6 cellular contexts compared by ENCODE assay signal in the genomic region with DNA sequence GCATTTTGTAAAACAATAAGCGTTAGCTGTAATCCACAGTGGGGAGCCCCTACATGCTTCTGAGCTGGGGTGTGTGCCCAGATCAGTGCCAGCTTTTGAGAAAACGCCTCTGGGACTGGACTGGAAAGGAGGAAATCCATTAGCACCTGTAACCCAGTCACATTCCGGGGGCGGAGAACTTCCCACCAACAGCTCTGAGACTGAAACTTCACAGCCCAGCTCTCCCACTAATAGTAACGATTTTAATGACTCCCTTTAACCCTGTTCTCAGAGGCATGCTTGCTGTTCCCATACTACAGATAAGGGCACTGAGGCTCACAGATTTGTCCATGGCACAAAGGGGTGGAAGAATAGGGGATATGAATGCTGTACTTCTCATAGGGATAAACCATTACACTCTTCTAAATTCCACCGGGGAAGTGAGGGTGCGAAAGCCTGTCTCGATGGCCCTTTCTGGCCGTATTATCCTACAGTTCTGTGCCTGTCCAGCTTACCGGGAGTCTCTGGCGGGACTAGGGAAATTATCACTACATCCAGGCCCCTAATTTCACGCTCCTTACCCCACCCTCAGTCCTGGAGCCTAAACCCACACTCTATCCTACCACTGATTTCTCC. TPM values are rescaled to one million over a fixed set of nuclear protein-coding genes. Genes with fewer than 3 reads are reported as not detected.
DNase-seq lines count a peak whose midpoint lies in the region; ATAC-seq lines count a peak whose summit lies in the region.

No MANE protein-coding gene starts in this region.

- peak overlapping the region; percentile 97 for H3K4me3 Mint-ChIP-seq in dendritic cell treated with granulocyte-macrophage colony-stimulating factor and Interleukin-4, amounts not matched to agents 40 ng/mL and 50 ng/mL, for 4 days

- H3K27me3 Mint-ChIP-seq in dendritic cell treated with granulocyte-macrophage colony-stimulating factor and Interleukin-4, amounts not matched to agents 40 ng/mL and 50 ng/mL, for 4 days: no peaks in the 10 kb centered on the region

- no peak overlapping the region for H2AFZ ChIP-seq in trophoblast cell (ENCODE audit: insufficient read depth, low read length, poor library complexity)

- no peaks in the 10 kb centered on the region for H3K27me3 ChIP-seq in trophoblast cell (ENCODE audit: insufficient read depth, low read length)

- peak overlapping the region; percentile 21 for H4K12ac ChIP-seq in trophoblast cell (ENCODE audit: low read depth, low read length)

- peak overlapping the region; percentile 91 for H3K27ac Mint-ChIP-seq in dendritic cell treated with granulocyte-macrophage colony-stimulating factor and Interleukin-4, amounts not matched to agents 40 ng/mL and 50 ng/mL, for 4 days

- peak overlapping the region; percentile 83 for H3K14ac ChIP-seq in trophoblast cell (ENCODE audit: low read length)

- H2BK120ac ChIP-seq in trophoblast cell (ENCODE audit: insufficient read depth, low read length, poor library complexity): peak overlapping the region; percentile 56

- peak overlapping the region; percentile 50 for H2BK5ac ChIP-seq in trophoblast cell (ENCODE audit: low read depth, low read length, poor library complexity)

- peak overlapping the region; percentile 82 for H3K4me3 ChIP-seq in trophoblast cell (ENCODE audit: low read depth, low read length)

- ATAC-seq in GM21786 (IDR thresholded peaks at IDR 0.05; ENCODE audit: unreplicated experiment) (no peak), GM18858 (IDR thresholded peaks at IDR 0.05; ENCODE audit: unreplicated experiment) (no peak)

- peak overlapping the region; percentile 85 for H3K9ac ChIP-seq in trophoblast cell (ENCODE audit: low read length)

- H2AK5ac ChIP-seq in trophoblast cell (ENCODE audit: low read length): peak overlapping the region; percentile 61

- peak overlapping the region; percentile 94 for H3K18ac ChIP-seq in trophoblast cell (ENCODE audit: low read length)

- H3K9me3 ChIP-seq in trophoblast cell (ENCODE audit: insufficient read depth, low read depth, low read length): no peaks in the 10 kb centered on the region

- H3K4me1 ChIP-seq in trophoblast cell (ENCODE audit: control insufficient read depth in 1 of 2, insufficient read depth in 2 of 2, low read length in 2 of 2): peaks cover 0 to 2% of the 10 kb centered on the region in 2 experiments

- no peak overlapping the region for H3K27ac ChIP-seq in trophoblast cell (ENCODE audit: low read depth, low read length)

- peak overlapping the region; percentile 82 for H3K4ac ChIP-seq in trophoblast cell (ENCODE audit: low read depth, low read length)

- H2BK12ac ChIP-seq in trophoblast cell (ENCODE audit: low read length): peak overlapping the region; percentile 51

- H3K4me2 ChIP-seq in trophoblast cell (ENCODE audit: low read length): peak overlapping the region; percentile 81

- peak; percentile 11 for DNase-seq in NOMO-1 treated with DMSO at 0.1 percent for 48 hours (lab: John Stamatoyannopoulos, UW; ENCODE audit: unreplicated experiment)
- no peak for DNase-seq in NOMO-1 (lab: John Stamatoyannopoulos, UW; ENCODE audit: unreplicated experiment in 2 of 2)
- peak in 1 of 2 donors; percentile 49 for DNase-seq in trophoblast cell

- no CpG with 5 or more reads among the region's 12 CpGs for WGBS in trophoblast cell (ENCODE audit: extremely low coverage, insufficient coverage, insufficient read length)

- H3K79me1 ChIP-seq in trophoblast cell (ENCODE audit: low read length): peaks cover 7% of the 10 kb centered on the region

- H3K23ac ChIP-seq in trophoblast cell (ENCODE audit: low read length): no peak overlapping the region

- peaks cover 30% of the 10 kb centered on the region for H3K36me3 Mint-ChIP-seq in dendritic cell treated with granulocyte-macrophage colony-stimulating factor and Interleukin-4, amounts not matched to agents 40 ng/mL and 50 ng/mL, for 4 days (ENCODE audit: low read depth)

- H3K9me3 Mint-ChIP-seq in dendritic cell treated with granulocyte-macrophage colony-stimulating factor and Interleukin-4, amounts not matched to agents 40 ng/mL and 50 ng/mL, for 4 days: no peaks in the 10 kb centered on the region

- peak overlapping the region; percentile 69 for H4K91ac ChIP-seq in trophoblast cell (ENCODE audit: low read depth, low read length)

- peak overlapping the region; percentile 95 for H4K8ac ChIP-seq in trophoblast cell (ENCODE audit: low read depth, low read length)

- intact Hi-C loops in dendritic cell treated with granulocyte-macrophage colony-stimulating factor and Interleukin-4, amounts not matched to agents 40 ng/mL and 50 ng/mL, for 4 days (cut with micrococcal nuclease): loop anchor here (1.0 to 5.0 kb wide), 2 partner anchors 13 to 267 kb away; a partner anchor contains a TSS

- peaks cover 0 to 2% of the 10 kb centered on the region in 2 experiments for H3K36me3 ChIP-seq in trophoblast cell (ENCODE audit: control insufficient read depth in 1 of 2, insufficient read depth in 2 of 2, low read length in 2 of 2)

- H3K79me2 ChIP-seq in trophoblast cell (ENCODE audit: control insufficient read depth, insufficient read depth, low read length, poor library complexity): peaks cover 12% of the 10 kb centered on the region

- H3K4me1 Mint-ChIP-seq in dendritic cell treated with granulocyte-macrophage colony-stimulating factor and Interleukin-4, amounts not matched to agents 40 ng/mL and 50 ng/mL, for 4 days (ENCODE audit: low read depth): peaks cover 51% of the 10 kb centered on the region

RNA-seq across cellular contexts. Expression of a gene that starts 0.8 kb away (rescaled TPM):
- polyA plus RNA-seq in trophoblast cell (2013): 21.9 and 23.0 TPM in 2 replicates

RNA-seq across cellular contexts. Expression of a gene that starts 3.4 kb away (rescaled TPM):
- polyA plus RNA-seq in trophoblast cell (2013): 0.01 and 0.03 TPM in 2 replicates

RNA-seq across cellular contexts. Expression of a gene that starts 37.4 kb away (rescaled TPM):
- polyA plus RNA-seq in trophoblast cell (2013): 10.0 and 10.1 TPM in 2 replicates

RNA-seq across cellular contexts. Expression of a gene that starts 38.1 kb away (rescaled TPM):
- polyA plus RNA-seq in trophoblast cell (2013): 1,318 and 1,337 TPM in 2 replicates

RNA-seq across cellular contexts. Expression of a gene that starts 39.2 kb away (rescaled TPM):
- polyA plus RNA-seq in trophoblast cell (2013): 15.7 and 16.4 TPM in 2 replicates
